Comparison of ENCODE assay signal across 1 cellular context in the genomic region with DNA sequence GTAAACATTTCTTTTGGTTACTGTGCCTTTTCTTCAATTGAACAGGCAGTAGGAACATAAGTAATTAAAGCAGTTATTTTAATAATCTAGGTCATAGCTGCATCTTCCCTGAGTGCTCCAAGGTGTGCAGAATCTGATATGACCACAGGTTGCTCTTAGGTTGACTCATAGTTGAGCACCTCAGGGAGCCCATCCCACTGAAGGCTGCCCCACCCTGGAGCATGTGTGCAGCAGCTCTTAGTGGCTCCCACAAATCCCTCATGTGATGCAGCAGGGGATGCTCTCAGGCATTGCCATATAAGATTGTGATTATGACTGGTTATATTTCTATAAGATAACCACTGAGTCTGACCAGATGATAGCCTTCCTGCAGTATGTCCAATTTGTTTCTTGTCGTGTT.
TF ChIP-seq lines count a peak whose summit lies in the region.

No MANE protein-coding gene starts in this region.

TF ChIP-seq in K562, 482 proteins besides CTCF, POLR2A, EP300 and RAD21 (continued from another document):
- TF ChIP-seq, protein P1, sequence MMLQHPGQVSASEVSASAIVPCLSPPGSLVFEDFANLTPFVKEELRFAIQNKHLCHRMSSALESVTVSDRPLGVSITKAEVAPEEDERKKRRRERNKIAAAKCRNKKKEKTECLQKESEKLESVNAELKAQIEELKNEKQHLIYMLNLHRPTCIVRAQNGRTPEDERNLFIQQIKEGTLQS (IDR thresholded peaks at IDR 0.05): no peak
- TF ChIP-seq, protein P1 (CRISPR knock-in tag; conservative IDR thresholded peaks at IDR 0.05): no peak
